ENCODE assay signal across 1 cellular context in the genomic region with DNA sequence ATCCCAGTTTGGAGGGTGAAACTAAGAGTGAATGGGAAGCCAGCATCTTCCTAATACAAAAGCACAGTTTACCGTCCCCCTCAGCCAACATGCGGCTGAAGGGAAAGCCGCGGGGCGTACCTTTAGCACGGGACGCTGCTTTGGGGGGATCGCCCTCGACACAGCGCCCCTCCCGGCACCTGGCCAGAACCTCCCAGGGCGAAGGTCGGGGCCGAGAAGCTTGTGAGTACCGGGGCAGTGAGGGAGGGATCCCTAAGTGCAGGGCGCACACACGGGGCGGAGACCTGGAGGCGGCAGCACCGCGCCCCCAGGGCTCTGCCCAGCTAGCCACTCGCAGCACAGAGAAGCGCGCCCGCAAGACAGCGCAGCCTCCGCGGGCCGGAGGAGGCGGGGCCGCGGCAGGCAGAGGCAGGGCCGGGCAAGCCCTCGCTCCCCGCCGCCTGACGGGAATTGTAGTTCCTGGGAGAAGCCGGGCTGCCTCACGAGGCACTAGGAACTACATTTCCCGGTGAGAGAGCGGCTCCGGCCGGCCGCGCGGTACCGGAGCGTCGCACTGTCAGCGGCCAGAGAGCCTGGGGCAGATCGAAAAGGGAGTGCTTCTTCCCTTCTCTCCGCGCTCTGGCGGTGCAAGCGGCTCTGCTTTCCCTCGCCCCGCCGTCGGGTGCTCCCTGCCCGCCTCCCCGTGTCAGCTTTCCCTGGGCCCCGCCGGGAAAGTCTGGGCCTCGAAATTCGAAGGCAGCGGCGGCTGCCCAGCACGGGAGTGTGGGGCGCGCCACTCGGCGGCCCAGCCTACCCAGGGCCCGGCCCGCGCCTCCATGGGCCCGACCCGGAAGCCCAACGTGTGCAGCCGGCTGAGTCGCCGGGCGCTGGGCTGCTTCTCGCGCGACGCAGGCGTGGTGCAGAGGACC.
TF ChIP-seq lines count a peak whose summit lies in the region.

A gene with protein sequence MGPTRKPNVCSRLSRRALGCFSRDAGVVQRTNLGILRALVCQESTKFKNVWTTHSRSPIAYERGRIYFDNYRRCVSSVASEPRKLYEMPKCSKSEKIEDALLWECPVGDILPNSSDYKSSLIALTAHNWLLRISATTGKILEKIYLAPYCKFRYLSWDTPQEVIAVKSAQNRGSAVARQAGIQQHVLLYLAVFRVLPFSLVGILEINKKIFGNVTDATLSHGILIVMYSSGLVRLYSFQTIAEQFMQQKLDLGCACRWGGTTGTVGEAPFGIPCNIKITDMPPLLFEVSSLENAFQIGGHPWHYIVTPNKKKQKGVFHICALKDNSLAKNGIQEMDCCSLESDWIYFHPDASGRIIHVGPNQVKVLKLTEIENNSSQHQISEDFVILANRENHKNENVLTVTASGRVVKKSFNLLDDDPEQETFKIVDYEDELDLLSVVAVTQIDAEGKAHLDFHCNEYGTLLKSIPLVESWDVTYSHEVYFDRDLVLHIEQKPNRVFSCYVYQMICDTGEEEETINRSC (plus strand): TSS at position 464 of the 908 bp plus-strand sequence. CDS start 352 bp downstream, at position 816.
A gene with protein sequence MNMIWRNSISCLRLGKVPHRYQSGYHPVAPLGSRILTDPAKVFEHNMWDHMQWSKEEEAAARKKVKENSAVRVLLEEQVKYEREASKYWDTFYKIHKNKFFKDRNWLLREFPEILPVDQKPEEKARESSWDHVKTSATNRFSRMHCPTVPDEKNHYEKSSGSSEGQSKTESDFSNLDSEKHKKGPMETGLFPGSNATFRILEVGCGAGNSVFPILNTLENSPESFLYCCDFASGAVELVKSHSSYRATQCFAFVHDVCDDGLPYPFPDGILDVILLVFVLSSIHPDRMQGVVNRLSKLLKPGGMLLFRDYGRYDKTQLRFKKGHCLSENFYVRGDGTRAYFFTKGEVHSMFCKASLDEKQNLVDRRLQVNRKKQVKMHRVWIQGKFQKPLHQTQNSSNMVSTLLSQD (minus strand): TSS at position 228 of the 908 bp plus-strand sequence. CDS start 41,805 bp downstream, outside the sequence.

TF ChIP-seq in K562, 482 proteins besides CTCF, POLR2A, EP300 and RAD21 (continued from another document and continues in another):
- TF ChIP-seq ZBTB8A (IDR thresholded peaks at IDR 0.05; ENCODE audit: partially characterized antibody) (no peak), YY1 (IDR thresholded peaks at IDR 0.05; ENCODE audit: borderline replicate concordance in 1 of 3, control insufficient read depth in 1 of 3, extremely low read depth in 1 of 3, insufficient read depth in 3 of 3, insufficient read length in 1 of 3, insufficient replicate concordance in 2 of 3, low read depth in 1 of 3, low read length in 2 of 3) (peak; percentile 22 to 72 (median 71)), MEF2A (IDR thresholded peaks at IDR 0.05; ENCODE audit: control insufficient read depth, low read depth, low read length) (no peak), PTBP1 (IDR thresholded peaks at IDR 0.05; ENCODE audit: low read depth, low read length) (peak; percentile 68; the same call in 1 of the 2 replicates), ZNF778 (CRISPR knock-in tag; IDR thresholded peaks at IDR 0.05) (no peak), NUFIP1 (IDR thresholded peaks at IDR 0.05; ENCODE audit: partially characterized antibody) (peak; percentile 72), POLR2H (tag; IDR thresholded peaks at IDR 0.05; ENCODE audit: low read depth) (peak; percentile 84), NFIC (IDR thresholded peaks at IDR 0.05) (peak; percentile 71), ZNF263 (CRISPR knock-in tag; IDR thresholded peaks at IDR 0.05; ENCODE audit: borderline replicate concordance) (peak; percentile 76), GABPB1 (CRISPR knock-in tag; IDR thresholded peaks at IDR 0.05) (peak; percentile 82), TAF7 (tag; IDR thresholded peaks at IDR 0.05) (peak; percentile 73), SUPT5H (IDR thresholded peaks at IDR 0.05) (peak; percentile 90), CTBP1 (IDR thresholded peaks at IDR 0.05; ENCODE audit: borderline replicate concordance) (peak; percentile 95), NR3C1 (CRISPR knock-in tag; IDR thresholded peaks at IDR 0.05) (peak; percentile 79; the same call in 1 of the 2 replicates), SAP30 (IDR thresholded peaks at IDR 0.05; ENCODE audit: borderline replicate concordance, insufficient read depth, low read depth, low read length, poor library complexity, severe bottlenecking) (peak; percentile 81), CAMTA2 (CRISPR knock-in tag; conservative IDR thresholded peaks at IDR 0.05) (peak; percentile 91; the same call in 1 of the 2 replicates), SIN3B (IDR thresholded peaks at IDR 0.05; ENCODE audit: low read depth) (peak; percentile 59; the same call in 1 of the 2 replicates), ZBTB17 (CRISPR knock-in tag; IDR thresholded peaks at IDR 0.05) (peak; percentile 76; the same call in 1 of the 2 replicates)
- TF ChIP-seq, protein P1, sequence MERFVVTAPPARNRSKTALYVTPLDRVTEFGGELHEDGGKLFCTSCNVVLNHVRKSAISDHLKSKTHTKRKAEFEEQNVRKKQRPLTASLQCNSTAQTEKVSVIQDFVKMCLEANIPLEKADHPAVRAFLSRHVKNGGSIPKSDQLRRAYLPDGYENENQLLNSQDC (CRISPR knock-in tag; IDR thresholded peaks at IDR 0.05): peak; percentile 87; the same call in 1 of the 2 replicates
- TF ChIP-seq, protein P2, sequence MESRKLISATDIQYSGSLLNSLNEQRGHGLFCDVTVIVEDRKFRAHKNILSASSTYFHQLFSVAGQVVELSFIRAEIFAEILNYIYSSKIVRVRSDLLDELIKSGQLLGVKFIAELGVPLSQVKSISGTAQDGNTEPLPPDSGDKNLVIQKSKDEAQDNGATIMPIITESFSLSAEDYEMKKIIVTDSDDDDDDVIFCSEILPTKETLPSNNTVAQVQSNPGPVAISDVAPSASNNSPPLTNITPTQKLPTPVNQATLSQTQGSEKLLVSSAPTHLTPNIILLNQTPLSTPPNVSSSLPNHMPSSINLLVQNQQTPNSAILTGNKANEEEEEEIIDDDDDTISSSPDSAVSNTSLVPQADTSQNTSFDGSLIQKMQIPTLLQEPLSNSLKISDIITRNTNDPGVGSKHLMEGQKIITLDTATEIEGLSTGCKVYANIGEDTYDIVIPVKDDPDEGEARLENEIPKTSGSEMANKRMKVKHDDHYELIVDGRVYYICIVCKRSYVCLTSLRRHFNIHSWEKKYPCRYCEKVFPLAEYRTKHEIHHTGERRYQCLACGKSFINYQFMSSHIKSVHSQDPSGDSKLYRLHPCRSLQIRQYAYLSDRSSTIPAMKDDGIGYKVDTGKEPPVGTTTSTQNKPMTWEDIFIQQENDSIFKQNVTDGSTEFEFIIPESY (CRISPR knock-in tag; IDR thresholded peaks at IDR 0.05): peak; percentile 50; the same call in 1 of the 2 replicates
- TF ChIP-seq, protein P3, sequence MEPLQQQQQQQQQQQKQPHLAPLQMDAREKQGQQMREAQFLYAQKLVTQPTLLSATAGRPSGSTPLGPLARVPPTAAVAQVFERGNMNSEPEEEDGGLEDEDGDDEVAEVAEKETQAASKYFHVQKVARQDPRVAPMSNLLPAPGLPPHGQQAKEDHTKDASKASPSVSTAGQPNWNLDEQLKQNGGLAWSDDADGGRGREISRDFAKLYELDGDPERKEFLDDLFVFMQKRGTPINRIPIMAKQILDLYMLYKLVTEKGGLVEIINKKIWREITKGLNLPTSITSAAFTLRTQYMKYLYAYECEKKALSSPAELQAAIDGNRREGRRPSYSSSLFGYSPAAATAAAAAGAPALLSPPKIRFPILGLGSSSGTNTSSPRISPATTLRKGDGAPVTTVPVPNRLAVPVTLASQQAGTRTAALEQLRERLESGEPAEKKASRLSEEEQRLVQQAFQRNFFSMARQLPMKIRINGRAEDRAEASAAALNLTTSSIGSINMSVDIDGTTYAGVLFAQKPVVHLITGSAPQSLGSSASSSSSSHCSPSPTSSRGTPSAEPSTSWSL (CRISPR knock-in tag; IDR thresholded peaks at IDR 0.05; ENCODE audit: borderline replicate concordance): peak; percentile 37; the same call in 1 of the 2 replicates
- TF ChIP-seq, protein P4, sequence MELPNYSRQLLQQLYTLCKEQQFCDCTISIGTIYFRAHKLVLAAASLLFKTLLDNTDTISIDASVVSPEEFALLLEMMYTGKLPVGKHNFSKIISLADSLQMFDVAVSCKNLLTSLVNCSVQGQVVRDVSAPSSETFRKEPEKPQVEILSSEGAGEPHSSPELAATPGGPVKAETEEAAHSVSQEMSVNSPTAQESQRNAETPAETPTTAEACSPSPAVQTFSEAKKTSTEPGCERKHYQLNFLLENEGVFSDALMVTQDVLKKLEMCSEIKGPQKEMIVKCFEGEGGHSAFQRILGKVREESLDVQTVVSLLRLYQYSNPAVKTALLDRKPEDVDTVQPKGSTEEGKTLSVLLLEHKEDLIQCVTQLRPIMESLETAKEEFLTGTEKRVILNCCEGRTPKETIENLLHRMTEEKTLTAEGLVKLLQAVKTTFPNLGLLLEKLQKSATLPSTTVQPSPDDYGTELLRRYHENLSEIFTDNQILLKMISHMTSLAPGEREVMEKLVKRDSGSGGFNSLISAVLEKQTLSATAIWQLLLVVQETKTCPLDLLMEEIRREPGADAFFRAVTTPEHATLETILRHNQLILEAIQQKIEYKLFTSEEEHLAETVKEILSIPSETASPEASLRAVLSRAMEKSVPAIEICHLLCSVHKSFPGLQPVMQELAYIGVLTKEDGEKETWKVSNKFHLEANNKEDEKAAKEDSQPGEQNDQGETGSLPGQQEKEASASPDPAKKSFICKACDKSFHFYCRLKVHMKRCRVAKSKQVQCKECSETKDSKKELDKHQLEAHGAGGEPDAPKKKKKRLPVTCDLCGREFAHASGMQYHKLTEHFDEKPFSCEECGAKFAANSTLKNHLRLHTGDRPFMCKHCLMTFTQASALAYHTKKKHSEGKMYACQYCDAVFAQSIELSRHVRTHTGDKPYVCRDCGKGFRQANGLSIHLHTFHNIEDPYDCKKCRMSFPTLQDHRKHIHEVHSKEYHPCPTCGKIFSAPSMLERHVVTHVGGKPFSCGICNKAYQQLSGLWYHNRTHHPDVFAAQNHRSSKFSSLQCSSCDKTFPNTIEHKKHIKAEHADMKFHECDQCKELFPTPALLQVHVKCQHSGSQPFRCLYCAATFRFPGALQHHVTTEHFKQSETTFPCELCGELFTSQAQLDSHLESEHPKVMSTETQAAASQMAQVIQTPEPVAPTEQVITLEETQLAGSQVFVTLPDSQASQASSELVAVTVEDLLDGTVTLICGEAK (IDR thresholded peaks at IDR 0.05): peak; percentile 69
- TF ChIP-seq, protein P4 (CRISPR knock-in tag; IDR thresholded peaks at IDR 0.05): no peak; the same call in 1 of the 2 replicates
- TF ChIP-seq, protein P5, sequence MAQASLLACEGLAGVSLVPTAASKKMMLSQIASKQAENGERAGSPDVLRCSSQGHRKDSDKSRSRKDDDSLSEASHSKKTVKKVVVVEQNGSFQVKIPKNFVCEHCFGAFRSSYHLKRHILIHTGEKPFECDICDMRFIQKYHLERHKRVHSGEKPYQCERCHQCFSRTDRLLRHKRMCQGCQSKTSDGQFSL (CRISPR knock-in tag; IDR thresholded peaks at IDR 0.05): peak; percentile 75
- TF ChIP-seq, protein P5 (tag; IDR thresholded peaks at IDR 0.05): no peak
- TF ChIP-seq, protein P6, sequence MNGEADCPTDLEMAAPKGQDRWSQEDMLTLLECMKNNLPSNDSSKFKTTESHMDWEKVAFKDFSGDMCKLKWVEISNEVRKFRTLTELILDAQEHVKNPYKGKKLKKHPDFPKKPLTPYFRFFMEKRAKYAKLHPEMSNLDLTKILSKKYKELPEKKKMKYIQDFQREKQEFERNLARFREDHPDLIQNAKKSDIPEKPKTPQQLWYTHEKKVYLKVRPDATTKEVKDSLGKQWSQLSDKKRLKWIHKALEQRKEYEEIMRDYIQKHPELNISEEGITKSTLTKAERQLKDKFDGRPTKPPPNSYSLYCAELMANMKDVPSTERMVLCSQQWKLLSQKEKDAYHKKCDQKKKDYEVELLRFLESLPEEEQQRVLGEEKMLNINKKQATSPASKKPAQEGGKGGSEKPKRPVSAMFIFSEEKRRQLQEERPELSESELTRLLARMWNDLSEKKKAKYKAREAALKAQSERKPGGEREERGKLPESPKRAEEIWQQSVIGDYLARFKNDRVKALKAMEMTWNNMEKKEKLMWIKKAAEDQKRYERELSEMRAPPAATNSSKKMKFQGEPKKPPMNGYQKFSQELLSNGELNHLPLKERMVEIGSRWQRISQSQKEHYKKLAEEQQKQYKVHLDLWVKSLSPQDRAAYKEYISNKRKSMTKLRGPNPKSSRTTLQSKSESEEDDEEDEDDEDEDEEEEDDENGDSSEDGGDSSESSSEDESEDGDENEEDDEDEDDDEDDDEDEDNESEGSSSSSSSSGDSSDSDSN (IDR thresholded peaks at IDR 0.05; ENCODE audit: borderline replicate concordance in 1 of 2, low read depth in 2 of 2, low read length in 2 of 2): peak; percentile 89 to 92
- TF ChIP-seq, protein P7, sequence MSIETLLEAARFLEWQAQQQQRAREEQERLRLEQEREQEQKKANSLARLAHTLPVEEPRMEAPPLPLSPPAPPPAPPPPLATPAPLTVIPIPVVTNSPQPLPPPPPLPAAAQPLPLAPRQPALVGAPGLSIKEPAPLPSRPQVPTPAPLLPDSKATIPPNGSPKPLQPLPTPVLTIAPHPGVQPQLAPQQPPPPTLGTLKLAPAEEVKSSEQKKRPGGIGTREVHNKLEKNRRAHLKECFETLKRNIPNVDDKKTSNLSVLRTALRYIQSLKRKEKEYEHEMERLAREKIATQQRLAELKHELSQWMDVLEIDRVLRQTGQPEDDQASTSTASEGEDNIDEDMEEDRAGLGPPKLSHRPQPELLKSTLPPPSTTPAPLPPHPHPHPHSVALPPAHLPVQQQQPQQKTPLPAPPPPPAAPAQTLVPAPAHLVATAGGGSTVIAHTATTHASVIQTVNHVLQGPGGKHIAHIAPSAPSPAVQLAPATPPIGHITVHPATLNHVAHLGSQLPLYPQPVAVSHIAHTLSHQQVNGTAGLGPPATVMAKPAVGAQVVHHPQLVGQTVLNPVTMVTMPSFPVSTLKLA (conservative IDR thresholded peaks at IDR 0.05): peak; percentile 48 to 87
